Comparison of ENCODE assay signal across 9 cellular contexts in the genomic region with DNA sequence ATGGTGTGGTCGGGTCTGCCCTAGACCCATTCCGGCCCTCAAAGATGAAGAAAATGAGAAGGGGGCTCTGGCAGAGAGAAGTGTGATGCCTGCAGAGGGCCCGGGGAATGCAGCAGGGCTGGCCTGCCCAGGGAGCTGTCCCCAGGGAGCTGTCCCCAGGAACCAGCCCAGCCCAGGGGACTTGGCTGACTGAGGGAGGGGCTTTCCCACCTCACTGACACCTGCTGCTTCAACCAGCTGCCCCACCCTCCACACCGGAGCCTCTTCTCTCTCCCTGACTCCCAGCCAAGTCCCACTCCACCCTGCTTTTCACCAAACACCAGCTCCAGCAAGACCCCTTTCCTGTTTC.
DNase-seq lines count a peak whose midpoint lies in the region; ATAC-seq and TF ChIP-seq lines count a peak whose summit lies in the region.
"Had no signal": no experiment of that assay in that cellular context is flagged by ENCODE, and none has a peak within 500 bp of the region (broad histone marks: within the 10 kb centered on the region; RNA-seq: fewer than 3 reads in every experiment).

No MANE protein-coding gene starts in this region.

- TF ChIP-seq CTCF in HCT116 (IDR thresholded peaks at IDR 0.05 in 2 of 3, conservative IDR thresholded peaks at IDR 0.05 in 1 of 3; ENCODE audit: borderline replicate concordance in 1 of 3, insufficient read depth in 1 of 3, low read depth in 2 of 3, low read length in 2 of 3) (no peak), heart right ventricle (IDR thresholded peaks at IDR 0.05) (no peak)

- BruUV-seq in HCT116 (replicated peaks; lab: Mats Ljungman, UMichigan): no TSS peak

- H3K4me2 ChIP-seq in HCT116 (ENCODE audit: low read length): peak overlapping the region; percentile 93
- no peak overlapping the region for H3K4me2 ChIP-seq in Karpas-422 (ENCODE audit: low read depth, low read length, poor library complexity, severe bottlenecking)

- H3K4me3 ChIP-seq in HCT116 (replicated peaks in 1 of 2; ENCODE audit: low read depth in 1 of 2, low read length in 2 of 2) (peak overlapping the region; percentile 4 to 55), heart right ventricle (no peak overlapping the region), Karpas-422 (ENCODE audit: low read length) (no peak overlapping the region)

- peak overlapping the region; percentile 91 for H3K27ac Mint-ChIP-seq in stimulated activated effector memory CD8-positive, alpha-beta T cell treated with anti-CD3 and anti-CD28 coated beads, Interleukin-12 subunit alpha, Interleukin-12 subunit beta, amount 100 ng/mL, for 72 hours

- CTCF ChIA-PET in HCT116 (lab: Charles Lee): no interaction called here

- H3K79me2 ChIP-seq in HCT116 (ENCODE audit: insufficient read depth, low read length) (no peaks in the 10 kb centered on the region), Karpas-422 (ENCODE audit: low read length) (no peaks in the 10 kb centered on the region)

- peak overlapping the region; percentile 79 for H3K9ac ChIP-seq in HCT116 (ENCODE audit: low read length)
- no peak overlapping the region for H3K9ac ChIP-seq in Karpas-422 (ENCODE audit: low read length)

- H3K4me1 ChIP-seq in HCT116 (ENCODE audit: control insufficient read depth in 1 of 2, insufficient read depth in 2 of 2, low read length in 2 of 2): peaks cover 34 to 64% of the 10 kb centered on the region in 2 experiments
- H3K4me1 ChIP-seq in heart right ventricle: peaks cover 35 to 74% (median 49%) of the 10 kb centered on the region in 9 donors
- H3K4me1 ChIP-seq in Karpas-422 (ENCODE audit: low read length): no peaks in the 10 kb centered on the region

- H3K9me2 ChIP-seq in HCT116 (ENCODE audit: insufficient read depth) (no peaks in the 10 kb centered on the region), Karpas-422 (replicated peaks; ENCODE audit: insufficient read depth, low read length) (no peaks in the 10 kb centered on the region)

- H2AFZ ChIP-seq in HCT116 (ENCODE audit: low read depth, low read length, poor library complexity, severe bottlenecking): no peak overlapping the region
- H2AFZ ChIP-seq in Karpas-422 (ENCODE audit: low read length): no peak overlapping the region

- peaks cover 13% of the 10 kb centered on the region for H3K4me1 Mint-ChIP-seq in stimulated activated effector memory CD8-positive, alpha-beta T cell treated with anti-CD3 and anti-CD28 coated beads, Interleukin-12 subunit alpha, Interleukin-12 subunit beta, amount 100 ng/mL, for 72 hours

- TF ChIP-seq RAD21 in HCT116 (IDR thresholded peaks at IDR 0.05; ENCODE audit: low read depth): no peak

- H3K27me3 ChIP-seq in HCT116 (ENCODE audit: insufficient read depth, low read length) (no peaks in the 10 kb centered on the region), heart right ventricle (no peaks in the 10 kb centered on the region), Karpas-422 (ENCODE audit: low read length) (no peaks in the 10 kb centered on the region)

- no peak overlapping the region for H3K4me3 Mint-ChIP-seq in stimulated activated effector memory CD8-positive, alpha-beta T cell treated with anti-CD3 and anti-CD28 coated beads, Interleukin-12 subunit alpha, Interleukin-12 subunit beta, amount 100 ng/mL, for 72 hours
- H3K4me3 Mint-ChIP-seq: T-cell had no signal

- intact Hi-C loops in HCT116 (cut with micrococcal nuclease): loop anchor here (1.0 kb wide), 1 partner anchor 33 kb away; no protein-coding TSS in a partner anchor
- intact Hi-C loops in heart right ventricle (cut with DNase I): loop anchor here in 1 of 10 donors (5.0 kb wide), 1 partner anchor 42 kb away; no protein-coding TSS in a partner anchor

- TF ChIP-seq POLR2A in HCT116 (IDR thresholded peaks at IDR 0.05; ENCODE audit: borderline replicate concordance, extremely low read depth, insufficient read depth, insufficient read length): no peak

- DNase-seq in HCT116 (ENCODE audit: low read depth, low spot score) (no peak), heart right ventricle (peak in 1 of 2 donors; percentile 19), Karpas-422 (no peak), NCI-H1092 (lab: John Stamatoyannopoulos, UW) (no peak)
- DNase-seq in stimulated activated effector memory CD8-positive, alpha-beta T cell treated with anti-CD3 and anti-CD28 coated beads, Interleukin-12 subunit alpha, Interleukin-12 subunit beta, amount 100 ng/mL, for 72 hours (ENCODE audit: low spot score in 2 of 2): no peak
- DNase-seq in stimulated activated CD4-positive, alpha-beta T cell treated with anti-CD3 and anti-CD28 coated beads, Interleukin-2, amount 100 ng/mL, for 24 hours: no peak
- DNase-seq: T-cell had no signal

- H3K9me3 Mint-ChIP-seq in stimulated activated effector memory CD8-positive, alpha-beta T cell treated with anti-CD3 and anti-CD28 coated beads, Interleukin-12 subunit alpha, Interleukin-12 subunit beta, amount 100 ng/mL, for 72 hours: no peaks in the 10 kb centered on the region
- H3K9me3 Mint-ChIP-seq: T-cell had no signal

- RAD21 ChIA-PET in HCT116 (lab: Charles Lee; ENCODE audit: low non-redundant PET in 1 of 2, low total read pairs in 2 of 2, uncharacterized antibody in 2 of 2, unreplicated experiment in 2 of 2): interaction anchor here in 1 of 2 experiments (1.0 kb wide), 1 partner anchor 28 kb away, joined by 3 read pairs; no protein-coding TSS in a partner anchor

- POLR2A ChIA-PET in HCT116 (lab: Charles Lee): interaction anchor here (1.2 kb wide), 2 partner anchors 26 to 40 kb away, joined by 3 read pairs; no protein-coding TSS in a partner anchor

- 66 to 77% methylated on average over 4 of the region's 4 CpGs for WGBS in heart right ventricle, 2 donors

- peak; percentile 64 for ATAC-seq in HCT116
- ATAC-seq in SK-N-SH treated with all-trans-retinoic acid at 6 μM for 48 hours: no peak
- ATAC-seq in heart right ventricle: peak in 6 of 8 donors; percentile 2 to 27 (median 6)
- no peak for ATAC-seq in stimulated activated effector memory CD8-positive, alpha-beta T cell treated with anti-CD3 and anti-CD28 coated beads, Interleukin-12 subunit alpha, Interleukin-12 subunit beta, amount 100 ng/mL, for 72 hours
- ATAC-seq in HG03135 (IDR thresholded peaks at IDR 0.05; ENCODE audit: unreplicated experiment): no peak
- ATAC-seq: T-cell had no signal

- H3K36me3 ChIP-seq in HCT116 (ENCODE audit: control insufficient read depth in 1 of 2, insufficient read depth in 2 of 2, low read length in 2 of 2) (no peaks in the 10 kb centered on the region), heart right ventricle (peaks cover 0 to 49% (median 0%) of the 10 kb centered on the region in 9 donors), Karpas-422 (ENCODE audit: insufficient read depth, low read length) (peaks cover 26% of the 10 kb centered on the region)

- H3K36me3 Mint-ChIP-seq in stimulated activated effector memory CD8-positive, alpha-beta T cell treated with anti-CD3 and anti-CD28 coated beads, Interleukin-12 subunit alpha, Interleukin-12 subunit beta, amount 100 ng/mL, for 72 hours: peaks cover 45% of the 10 kb centered on the region

- H4K20me1 ChIP-seq in HCT116 (ENCODE audit: insufficient read depth) (no peaks in the 10 kb centered on the region), Karpas-422 (ENCODE audit: insufficient read depth, low read depth, low read length) (no peaks in the 10 kb centered on the region)

- H3K9me3 ChIP-seq in HCT116 (ENCODE audit: control insufficient read depth in 1 of 2, insufficient read depth in 1 of 2, low read depth in 1 of 2, low read length in 2 of 2) (no peaks in the 10 kb centered on the region), heart right ventricle (no peaks in the 10 kb centered on the region), Karpas-422 (ENCODE audit: low read length) (no peaks in the 10 kb centered on the region)

- peak overlapping the region; percentile 96 for H3K27ac ChIP-seq in HCT116 (ENCODE audit: low read depth, low read length)
- peak overlapping the region; percentile 45 to 88 (median 80) for H3K27ac ChIP-seq in heart right ventricle
- H3K27ac ChIP-seq in Karpas-422 (ENCODE audit: low read length): no peak overlapping the region

TF ChIP-seq in HCT116, 20 proteins besides CTCF, POLR2A, EP300 and RAD21 (continues in another document):
- no peak for TF ChIP-seq POLR2AphosphoS5 (IDR thresholded peaks at IDR 0.05; ENCODE audit: low read depth, low read length)
- TF ChIP-seq SP1 (IDR thresholded peaks at IDR 0.05; ENCODE audit: low read depth): no peak
- no peak for TF ChIP-seq EGR1 (IDR thresholded peaks at IDR 0.05; ENCODE audit: low read depth)
- TF ChIP-seq TCF7L2 (IDR thresholded peaks at IDR 0.05; ENCODE audit: borderline replicate concordance, extremely low read depth, insufficient read depth, insufficient read length): no peak
- TF ChIP-seq ZFX (IDR thresholded peaks at IDR 0.05): no peak
- TF ChIP-seq ELF1 (IDR thresholded peaks at IDR 0.05; ENCODE audit: borderline replicate concordance, low read depth): no peak
- TF ChIP-seq SRF (IDR thresholded peaks at IDR 0.05; ENCODE audit: low read depth): no peak
- TF ChIP-seq, protein P1, sequence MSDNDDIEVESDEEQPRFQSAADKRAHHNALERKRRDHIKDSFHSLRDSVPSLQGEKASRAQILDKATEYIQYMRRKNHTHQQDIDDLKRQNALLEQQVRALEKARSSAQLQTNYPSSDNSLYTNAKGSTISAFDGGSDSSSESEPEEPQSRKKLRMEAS (IDR thresholded peaks at IDR 0.05): no peak

TF ChIP-seq in SK-N-SH treated with all-trans-retinoic acid at 6 μM for 48 hours, 23 proteins besides CTCF, POLR2A, EP300 and RAD21 (continues in another document):
- no peak for TF ChIP-seq TOX (CRISPR knock-in tag; IDR thresholded peaks at IDR 0.05; ENCODE audit: borderline replicate concordance)
- no peak for TF ChIP-seq GLIS3 (CRISPR knock-in tag; IDR thresholded peaks at IDR 0.05)
- 0 out of 2 replicates have a peak, but pooled peaks have one; percentile 8 for TF ChIP-seq ZFP3 (CRISPR knock-in tag; IDR thresholded peaks at IDR 0.05)
- no peak for TF ChIP-seq ZNF8 (CRISPR knock-in tag; IDR thresholded peaks at IDR 0.05)
- no peak for TF ChIP-seq CSDC2 (CRISPR knock-in tag; IDR thresholded peaks at IDR 0.05)
- TF ChIP-seq, protein P2, sequence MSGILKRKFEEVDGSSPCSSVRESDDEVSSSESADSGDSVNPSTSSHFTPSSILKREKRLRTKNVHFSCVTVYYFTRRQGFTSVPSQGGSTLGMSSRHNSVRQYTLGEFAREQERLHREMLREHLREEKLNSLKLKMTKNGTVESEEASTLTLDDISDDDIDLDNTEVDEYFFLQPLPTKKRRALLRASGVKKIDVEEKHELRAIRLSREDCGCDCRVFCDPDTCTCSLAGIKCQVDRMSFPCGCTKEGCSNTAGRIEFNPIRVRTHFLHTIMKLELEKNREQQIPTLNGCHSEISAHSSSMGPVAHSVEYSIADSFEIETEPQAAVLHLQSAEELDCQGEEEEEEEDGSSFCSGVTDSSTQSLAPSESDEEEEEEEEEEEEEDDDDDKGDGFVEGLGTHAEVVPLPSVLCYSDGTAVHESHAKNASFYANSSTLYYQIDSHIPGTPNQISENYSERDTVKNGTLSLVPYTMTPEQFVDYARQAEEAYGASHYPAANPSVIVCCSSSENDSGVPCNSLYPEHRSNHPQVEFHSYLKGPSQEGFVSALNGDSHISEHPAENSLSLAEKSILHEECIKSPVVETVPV (CRISPR knock-in tag; IDR thresholded peaks at IDR 0.05): no peak

Comparison
In these comparisons a context has a peak if more than half of its experiments do, and no peak if none do; other contexts are left out.
1. ATAC-seq: peak in HCT116 (single experiment) and heart right ventricle (6 of 8); none in SK-N-SH treated with all-trans-retinoic acid at 6 μM for 48 hours (single experiment), stimulated activated effector memory CD8-positive, alpha-beta T cell treated with anti-CD3 and anti-CD28 coated beads, Interleukin-12 subunit alpha, Interleukin-12 subunit beta, amount 100 ng/mL, for 72 hours (single experiment) and HG03135 (single experiment).
2. H3K4me3 ChIP-seq: peak in HCT116 (2 of 2); none in heart right ventricle (0 of 10) and Karpas-422 (single experiment).